In genomic region chr12:44881197-44881596, GRCh38 we compare ENCODE assay signal across 21 cellular contexts. TPM values are rescaled to one million over a fixed set of nuclear protein-coding genes. Genes with fewer than 3 reads are reported as not detected.
DNase-seq lines count a peak whose midpoint lies in the region; ATAC-seq, FAIRE-seq and TF ChIP-seq lines count a peak whose summit lies in the region.
"Had no signal": no experiment of that assay in that cellular context is flagged by ENCODE, and none has a peak within 500 bp of the region (broad histone marks: within the 10 kb centered on the region; RNA-seq: fewer than 3 reads in every experiment).

No MANE protein-coding gene starts in this region.

- H3K4me1 ChIP-seq in HEK293 (ENCODE audit: control insufficient read depth, insufficient read depth, low read length): peaks cover 2% of the 10 kb centered on the region; the same call in 1 of the 2 replicates
- H3K4me1 ChIP-seq: Caco-2 had no signal

- no peak for DNase-seq in activated CD8-positive, alpha-beta T cell treated with anti-CD3 and anti-CD28 coated beads, Interleukin-2, amount 10 ng/mL, durations not matched to agents 7 days and 5 days
- DNase-seq: 8988T; AML-193; Caco-2; Calu3; CD4-positive, alpha-beta T cell; CD8-positive, alpha-beta T cell; DMS79 treated with DMSO at 0.1 percent for 48 hours; GF-D8 had no signal

- H3K9me3 ChIP-seq in HEK293 (ENCODE audit: control insufficient read depth, insufficient read depth, low read depth, low read length): no peaks in the 10 kb centered on the region; the same call in none of the 2 replicates

- no peak for ATAC-seq in HG02623 (IDR thresholded peaks at IDR 0.05; ENCODE audit: unreplicated experiment)
- no peak for ATAC-seq in activated CD8-positive, alpha-beta T cell treated with anti-CD3 and anti-CD28 coated beads, Interleukin-2, amount 10 ng/mL, durations not matched to agents 7 days and 5 days
- ATAC-seq in HG03280 (IDR thresholded peaks at IDR 0.05; ENCODE audit: unreplicated experiment): no peak
- ATAC-seq: A549; CD8-positive, alpha-beta T cell had no signal

- peaks cover 19% of the 10 kb centered on the region for H3K9me3 Mint-ChIP-seq in activated CD8-positive, alpha-beta T cell treated with anti-CD3 and anti-CD28 coated beads, Interleukin-2, amount 10 ng/mL, durations not matched to agents 7 days and 5 days (ENCODE audit: insufficient read depth)

- peaks cover 6% of the 10 kb centered on the region for H3K4me1 Mint-ChIP-seq in activated CD8-positive, alpha-beta T cell treated with anti-CD3 and anti-CD28 coated beads, Interleukin-2, amount 10 ng/mL, durations not matched to agents 7 days and 5 days (ENCODE audit: low read depth)

- H3K4me3 Mint-ChIP-seq in activated CD8-positive, alpha-beta T cell treated with anti-CD3 and anti-CD28 coated beads, Interleukin-2, amount 10 ng/mL, durations not matched to agents 7 days and 5 days: no peak overlapping the region
- H3K4me3 Mint-ChIP-seq: B cell; CD4-positive, alpha-beta T cell; CD8-positive, alpha-beta T cell had no signal

- peak; percentile 43 for FAIRE-seq in endometrium (lab: Jason Lieb, UNC)
- FAIRE-seq: A549, D721Med, G401.6, GM12891, GM19239 had no signal

- CTCF ChIA-PET in HEK293 (lab: Yijun Ruan, JAX): interaction anchor here (0.7 kb wide), 1 partner anchor 415 kb away, joined by 3 read pairs; no protein-coding TSS in a partner anchor
- CTCF ChIA-PET in activated CD8-positive, alpha-beta T cell treated with anti-CD3 and anti-CD28 coated beads, Interleukin-2, amount 10 ng/mL, durations not matched to agents 7 days and 5 days (lab: Charles Lee): no interaction called here

- peaks cover 4% of the 10 kb centered on the region for H3K36me3 Mint-ChIP-seq in activated CD8-positive, alpha-beta T cell treated with anti-CD3 and anti-CD28 coated beads, Interleukin-2, amount 10 ng/mL, durations not matched to agents 7 days and 5 days (ENCODE audit: low read depth)

- POLR2A ChIA-PET in HEK293 (lab: Yijun Ruan, JAX): no interaction called here
- POLR2A ChIA-PET in activated CD8-positive, alpha-beta T cell treated with anti-CD3 and anti-CD28 coated beads, Interleukin-2, amount 10 ng/mL, durations not matched to agents 7 days and 5 days (lab: Charles Lee): no interaction called here

- H3K36me3 ChIP-seq in HEK293 (ENCODE audit: control insufficient read depth in 2 of 2, insufficient read depth in 1 of 2, low read length in 2 of 2): no peaks in the 10 kb centered on the region
- H3K36me3 ChIP-seq: BLaER1 treated with 17β-estradiol and CSF1 and Interleukin-3, amounts not matched to agents 10 nM and 100 nM had no signal

- no peak for TF ChIP-seq CTCF in HEK293 (tag by site-specific recombination; IDR thresholded peaks at IDR 0.05)

- H3K27me3 Mint-ChIP-seq in activated CD8-positive, alpha-beta T cell treated with anti-CD3 and anti-CD28 coated beads, Interleukin-2, amount 10 ng/mL, durations not matched to agents 7 days and 5 days (ENCODE audit: low read depth): peaks cover 2% of the 10 kb centered on the region

- H3K27ac Mint-ChIP-seq in activated CD8-positive, alpha-beta T cell treated with anti-CD3 and anti-CD28 coated beads, Interleukin-2, amount 10 ng/mL, durations not matched to agents 7 days and 5 days: no peak overlapping the region
- H3K27ac Mint-ChIP-seq: B cell; CD4-positive, alpha-beta T cell; CD8-positive, alpha-beta T cell had no signal

- H3K27ac ChIP-seq in HEK293 (ENCODE audit: extremely low read depth, low read depth, low read length): no peak overlapping the region
- H3K27ac ChIP-seq: A549; BLaER1 treated with 17β-estradiol and CSF1 and Interleukin-3, amounts not matched to agents 10 nM and 100 nM; C4-2B had no signal

- no peak overlapping the region for H3K4me3 ChIP-seq in HEK293 (ENCODE audit: low read depth, low read length)
- H3K4me3 ChIP-seq: A549; BLaER1 treated with 17β-estradiol and CSF1 and Interleukin-3, amounts not matched to agents 10 nM and 100 nM had no signal

TF ChIP-seq in HEK293, 187 proteins besides CTCF, POLR2A, EP300 and RAD21 (continues in another document):
- TF ChIP-seq ZNF529 (tag by site-specific recombination; IDR thresholded peaks at IDR 0.05; ENCODE audit: insufficient replicate concordance): peak; percentile 69
- 0 out of 2 replicates have a peak, but pooled peaks have one; percentile 24 for TF ChIP-seq ZNF280D (tag by site-specific recombination; IDR thresholded peaks at IDR 0.05)
- TF ChIP-seq ZNF510 (tag by site-specific recombination; IDR thresholded peaks at IDR 0.05; ENCODE audit: insufficient replicate concordance): peak; percentile 58
- TF ChIP-seq, protein P1, sequence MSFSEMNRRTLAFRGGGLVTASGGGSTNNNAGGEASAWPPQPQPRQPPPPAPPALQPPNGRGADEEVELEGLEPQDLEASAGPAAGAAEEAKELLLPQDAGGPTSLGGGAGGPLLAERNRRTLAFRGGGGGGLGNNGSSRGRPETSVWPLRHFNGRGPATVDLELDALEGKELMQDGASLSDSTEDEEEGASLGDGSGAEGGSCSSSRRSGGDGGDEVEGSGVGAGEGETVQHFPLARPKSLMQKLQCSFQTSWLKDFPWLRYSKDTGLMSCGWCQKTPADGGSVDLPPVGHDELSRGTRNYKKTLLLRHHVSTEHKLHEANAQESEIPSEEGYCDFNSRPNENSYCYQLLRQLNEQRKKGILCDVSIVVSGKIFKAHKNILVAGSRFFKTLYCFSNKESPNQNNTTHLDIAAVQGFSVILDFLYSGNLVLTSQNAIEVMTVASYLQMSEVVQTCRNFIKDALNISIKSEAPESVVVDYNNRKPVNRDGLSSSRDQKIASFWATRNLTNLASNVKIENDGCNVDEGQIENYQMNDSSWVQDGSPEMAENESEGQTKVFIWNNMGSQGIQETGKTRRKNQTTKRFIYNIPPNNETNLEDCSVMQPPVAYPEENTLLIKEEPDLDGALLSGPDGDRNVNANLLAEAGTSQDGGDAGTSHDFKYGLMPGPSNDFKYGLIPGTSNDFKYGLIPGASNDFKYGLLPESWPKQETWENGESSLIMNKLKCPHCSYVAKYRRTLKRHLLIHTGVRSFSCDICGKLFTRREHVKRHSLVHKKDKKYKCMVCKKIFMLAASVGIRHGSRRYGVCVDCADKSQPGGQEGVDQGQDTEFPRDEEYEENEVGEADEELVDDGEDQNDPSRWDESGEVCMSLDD (tag by site-specific recombination; IDR thresholded peaks at IDR 0.05): no peak
- no peak for TF ChIP-seq ZNF629 (tag by site-specific recombination; IDR thresholded peaks at IDR 0.05)
- TF ChIP-seq ZNF341 (tag by site-specific recombination; IDR thresholded peaks at IDR 0.05; ENCODE audit: low read depth): no peak
- no peak for TF ChIP-seq ZNF645 (tag by site-specific recombination; IDR thresholded peaks at IDR 0.05)
- TF ChIP-seq SP2 (tag by site-specific recombination; IDR thresholded peaks at IDR 0.05): 0 out of 2 replicates have a peak, but pooled peaks have one; percentile 9
- TF ChIP-seq ZNF549 (tag by site-specific recombination; IDR thresholded peaks at IDR 0.05): peak; percentile 65; the same call in 1 of the 2 replicates

RNA-seq across cellular contexts. Expression of gene NELL2, which starts 5.1 kb away (rescaled TPM):
- total RNA-seq in activated CD8-positive, alpha-beta T cell treated with anti-CD3 and anti-CD28 coated beads, Interleukin-2, amount 10 ng/mL, durations not matched to agents 7 days and 5 days: 10 to 100 TPM; 43.8 to 47.4 TPM
- total RNA-seq: B cell, Calu3 had no signal
